10 cellular contexts compared by ENCODE assay signal in the genomic region with DNA sequence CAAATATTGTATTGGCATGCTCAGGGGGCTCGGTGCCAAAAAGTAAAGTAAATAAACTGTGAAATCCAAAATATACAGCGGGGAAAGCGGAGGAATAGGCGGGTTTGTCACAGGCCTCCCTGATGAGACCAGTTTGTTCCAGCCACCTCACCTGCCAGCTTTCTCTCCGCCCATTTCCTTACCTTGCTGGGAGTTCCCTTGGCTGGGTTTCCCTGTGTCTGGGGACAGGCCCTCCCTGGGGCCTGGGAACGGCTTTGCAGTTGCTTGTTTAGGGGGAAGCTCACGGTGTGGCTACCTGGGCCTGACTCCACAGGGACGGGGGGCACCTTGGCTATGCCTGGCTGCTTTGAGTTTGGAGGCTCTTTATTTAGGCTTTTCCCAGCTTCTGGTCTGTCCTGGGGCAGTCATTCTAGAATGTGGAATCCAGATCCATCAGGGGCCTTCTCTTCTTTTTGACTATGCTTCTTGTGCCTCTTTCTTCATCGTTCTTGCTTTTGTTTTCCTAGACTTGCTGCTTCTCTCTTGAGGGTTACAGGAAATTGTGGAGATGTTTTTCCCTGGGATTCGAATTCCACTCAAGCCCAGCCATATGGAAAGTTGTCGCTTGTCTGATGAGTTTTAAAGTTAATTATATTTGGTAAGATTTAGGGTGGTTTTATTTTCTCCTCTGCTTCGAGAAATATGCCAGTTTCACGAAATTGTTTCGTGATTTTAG. TPM values are rescaled to one million over a fixed set of nuclear protein-coding genes. Genes with fewer than 3 reads are reported as not detected.
DNase-seq lines count a peak whose midpoint lies in the region; ATAC-seq and TF ChIP-seq lines count a peak whose summit lies in the region.
"Had no signal": no experiment of that assay in that cellular context is flagged by ENCODE, and none has a peak within 500 bp of the region (broad histone marks: within the 10 kb centered on the region; RNA-seq: fewer than 3 reads in every experiment).

No MANE protein-coding gene starts in this region.

- H3K36me3 ChIP-seq in mesendoderm (ENCODE audit: control insufficient read depth, insufficient read depth, low read length) (no peaks in the 10 kb centered on the region), urinary bladder (ENCODE audit: insufficient read depth) (no peaks in the 10 kb centered on the region)

- no CpG with 5 or more reads among the region's 14 CpGs for WGBS in mesendoderm (ENCODE audit: extremely low coverage, insufficient coverage, low lambda C conversion rate)
- 51% methylated on average over 14 of the region's 14 CpGs for WGBS in urinary bladder

- no peaks in the 10 kb centered on the region for H3K27me3 ChIP-seq in mesendoderm (ENCODE audit: insufficient read depth, low read length, poor library complexity)

- peak overlapping the region; percentile 6 for H3K23ac ChIP-seq in mesendoderm (ENCODE audit: low read length)

- no peaks in the 10 kb centered on the region for H3K36me3 Mint-ChIP-seq in activated naive CD8-positive, alpha-beta T cell
- H3K36me3 Mint-ChIP-seq in activated naive CD8-positive, alpha-beta T cell treated with anti-CD3 and anti-CD28 coated beads, Interleukin-2, amount 50 U/mL, for 24 hours (ENCODE audit: low read depth) = no peaks in the 10 kb centered on the region
- H3K36me3 Mint-ChIP-seq in MCF 10A (ENCODE audit: insufficient read depth, unreplicated experiment) = no peaks in the 10 kb centered on the region

- H3K4me1 ChIP-seq in mesendoderm (ENCODE audit: control insufficient read depth, low read depth, low read length) (peaks cover 19% of the 10 kb centered on the region), urinary bladder (ENCODE audit: insufficient read depth) (no peaks in the 10 kb centered on the region)

- TF ChIP-seq CTCF in MCF 10A (IDR thresholded peaks at IDR 0.05; ENCODE audit: unreplicated experiment) = no peak

- H3K18ac ChIP-seq in mesendoderm (ENCODE audit: low read length) = peak overlapping the region; percentile 65

- H3K4me2 ChIP-seq in mesendoderm (ENCODE audit: low read length) = peak overlapping the region; percentile 86

- peak overlapping the region; percentile 14 for H3K4me3 Mint-ChIP-seq in activated naive CD8-positive, alpha-beta T cell
- no peak overlapping the region for H3K4me3 Mint-ChIP-seq in activated naive CD8-positive, alpha-beta T cell treated with anti-CD3 and anti-CD28 coated beads, Interleukin-2, amount 50 U/mL, for 24 hours
- H3K4me3 Mint-ChIP-seq in MCF 10A (ENCODE audit: unreplicated experiment) = no peak overlapping the region

- H3K79me2 ChIP-seq in mesendoderm (ENCODE audit: control insufficient read depth, insufficient read depth, low read length) = peaks cover 28% of the 10 kb centered on the region

- peaks cover 8% of the 10 kb centered on the region for H3K79me1 ChIP-seq in mesendoderm (ENCODE audit: low read length)

- no peak overlapping the region for H2AK5ac ChIP-seq in mesendoderm (ENCODE audit: low read length)

- H3K4me1 Mint-ChIP-seq in activated naive CD8-positive, alpha-beta T cell (ENCODE audit: low read depth) = peaks cover 5% of the 10 kb centered on the region
- H3K4me1 Mint-ChIP-seq in activated naive CD8-positive, alpha-beta T cell treated with anti-CD3 and anti-CD28 coated beads, Interleukin-2, amount 50 U/mL, for 24 hours = peaks cover 2% of the 10 kb centered on the region
- no peaks in the 10 kb centered on the region for H3K4me1 Mint-ChIP-seq in MCF 10A (ENCODE audit: insufficient read depth, unreplicated experiment)

- H3K27ac ChIP-seq in mesendoderm (ENCODE audit: low read depth, low read length) (peak overlapping the region; percentile 76), urinary bladder (ENCODE audit: low read depth) (no peak overlapping the region)

- no peak overlapping the region for H3K27ac Mint-ChIP-seq in activated naive CD8-positive, alpha-beta T cell
- no peak overlapping the region for H3K27ac Mint-ChIP-seq in activated naive CD8-positive, alpha-beta T cell treated with anti-CD3 and anti-CD28 coated beads, Interleukin-2, amount 50 U/mL, for 24 hours
- no peak overlapping the region for H3K27ac Mint-ChIP-seq in MCF 10A (ENCODE audit: low read depth, unreplicated experiment)

- H3K4me3 ChIP-seq in mesendoderm (ENCODE audit: low read length) (peak overlapping the region; percentile 81), urinary bladder (ENCODE audit: low read depth, low read length) (peak overlapping the region; percentile 61)

- POLR2A ChIA-PET in MCF 10A (lab: Yijun Ruan, JAX) = no interaction called here

- peak overlapping the region; percentile 99 for H3K56ac ChIP-seq in mesendoderm (ENCODE audit: low read length)

- H3K27me3 Mint-ChIP-seq in activated naive CD8-positive, alpha-beta T cell = peaks cover 30% of the 10 kb centered on the region
- peaks cover 75% of the 10 kb centered on the region for H3K27me3 Mint-ChIP-seq in activated naive CD8-positive, alpha-beta T cell treated with anti-CD3 and anti-CD28 coated beads, Interleukin-2, amount 50 U/mL, for 24 hours
- H3K27me3 Mint-ChIP-seq in MCF 10A (ENCODE audit: insufficient read depth, unreplicated experiment) = peaks cover 51% of the 10 kb centered on the region

- H4K8ac ChIP-seq in mesendoderm (ENCODE audit: low read depth, low read length) = no peak overlapping the region

- no peak for ATAC-seq in activated naive CD8-positive, alpha-beta T cell treated with anti-CD3 and anti-CD28 coated beads, Interleukin-2, amount 50 U/mL, for 24 hours

- no peak overlapping the region for H2BK15ac ChIP-seq in mesendoderm (replicated peaks; ENCODE audit: low read depth)

- CTCF ChIA-PET in MCF 10A (lab: Yijun Ruan, JAX) = interaction anchor here (0.5 to 4.3 kb wide), 6 partner anchors 43 to 670 kb away, joined by 3 to 40 read pairs (median 4); no protein-coding TSS in a partner anchor

- H2BK120ac ChIP-seq in mesendoderm (ENCODE audit: low read depth, low read length) = no peak overlapping the region

- DNase-seq in activated naive CD8-positive, alpha-beta T cell treated with anti-CD3 and anti-CD28 coated beads, Interleukin-2, amount 50 U/mL, for 24 hours = no peak
- peak; percentile 64 for DNase-seq in MCF 10A (ENCODE audit: unreplicated experiment)
- DNase-seq in mesendoderm = peak; percentile 85
- no peak for DNase-seq in NCI-H146 (lab: John Stamatoyannopoulos, UW)
- DNase-seq in NCI-H1436 treated with DMSO at 0.1 percent for 48 hours (lab: John Stamatoyannopoulos, UW) = no peak
- DNase-seq in NCI-H524 treated with DMSO at 0.1 percent for 48 hours (lab: John Stamatoyannopoulos, UW) = no peak
- DNase-seq: Karpas-422 had no signal

- H3K4ac ChIP-seq in mesendoderm (ENCODE audit: low read depth, low read length) = peak overlapping the region; percentile 83

- no TSS peak for BruUV-seq in MCF 10A (replicated peaks; lab: Mats Ljungman, UMichigan)

- H2BK5ac ChIP-seq in mesendoderm (ENCODE audit: low read length) = no peak overlapping the region

- intact Hi-C loops in MCF 10A (cut with micrococcal nuclease) = loop anchor here (5.0 to 10.0 kb wide), 2 partner anchors 57 to 209 kb away; no protein-coding TSS in a partner anchor

- H3K9me3 Mint-ChIP-seq in activated naive CD8-positive, alpha-beta T cell (ENCODE audit: low read depth) = no peaks in the 10 kb centered on the region
- no peaks in the 10 kb centered on the region for H3K9me3 Mint-ChIP-seq in activated naive CD8-positive, alpha-beta T cell treated with anti-CD3 and anti-CD28 coated beads, Interleukin-2, amount 50 U/mL, for 24 hours
- no peaks in the 10 kb centered on the region for H3K9me3 Mint-ChIP-seq in MCF 10A (ENCODE audit: unreplicated experiment)

- H3K9ac ChIP-seq in mesendoderm (ENCODE audit: low read length) = peak overlapping the region; percentile 95

- H4K5ac ChIP-seq in mesendoderm (ENCODE audit: low read length) = no peak overlapping the region

RNA-seq across cellular contexts. Expression of a gene that starts 2.3 kb away (rescaled TPM):
- total RNA-seq in MCF 10A (2022) = 0.61 and 0.74 TPM in 2 replicates
- polyA plus RNA-seq in mesendoderm (2013, experiment 1 of 2) = 23.2 TPM
- 23.4 TPM for polyA plus RNA-seq in mesendoderm (2013, experiment 2 of 2)
- 11.3 TPM for total RNA-seq in urinary bladder
- polyA plus RNA-seq in urinary bladder = 5.9 TPM
- total RNA-seq: lung microvascular endothelial cell had no signal

Comparison
In these comparisons a context has a peak if more than half of its experiments do, and no peak if none do; other contexts are left out.
1. DNase-seq: peak in MCF 10A (single experiment) and mesendoderm (single experiment); none in activated naive CD8-positive, alpha-beta T cell treated with anti-CD3 and anti-CD28 coated beads, Interleukin-2, amount 50 U/mL, for 24 hours (single experiment), NCI-H146 (single experiment), NCI-H1436 treated with DMSO at 0.1 percent for 48 hours (single experiment) and NCI-H524 treated with DMSO at 0.1 percent for 48 hours (single experiment).